ENCODE assay signal across 10 cellular contexts in genomic region chr15:60568301-60568742, GRCh38.
DNase-seq lines count a peak whose midpoint lies in the region; ATAC-seq and TF ChIP-seq lines count a peak whose summit lies in the region.
"Had no signal": no experiment of that assay in that cellular context is flagged by ENCODE, and none has a peak within 500 bp of the region (broad histone marks: within the 10 kb centered on the region; RNA-seq: fewer than 3 reads in every experiment).

No MANE protein-coding gene starts in this region.

- no peaks in the 10 kb centered on the region for H3K9me3 Mint-ChIP-seq in natural killer cell
- H3K9me3 Mint-ChIP-seq: type B pancreatic cell had no signal

- peak overlapping the region; percentile 78 to 88 for H3K27ac Mint-ChIP-seq in natural killer cell
- H3K27ac Mint-ChIP-seq: type B pancreatic cell had no signal

- H3K27me3 ChIP-seq in Karpas-422 (ENCODE audit: low read length), result no peaks in the 10 kb centered on the region
- H3K27me3 ChIP-seq in brain microvascular endothelial cell (replicated peaks), result no peaks in the 10 kb centered on the region

- H3K36me3 ChIP-seq in Karpas-422 (ENCODE audit: insufficient read depth, low read length), result no peaks in the 10 kb centered on the region
- H3K36me3 ChIP-seq in brain microvascular endothelial cell (replicated peaks), result no peaks in the 10 kb centered on the region

- in situ Hi-C loops in brain microvascular endothelial cell (cut with HindIII; ENCODE audit: low pct_ligation_motif_present, low sequenced_read_pairs), result no loop called here

- peak overlapping the region; percentile 23 for H3K9ac ChIP-seq in Karpas-422 (ENCODE audit: low read length)
- H3K9ac ChIP-seq: parathyroid adenoma had no signal

- DNase-seq in Karpas-422, result peak; percentile 84
- no peak for DNase-seq in natural killer cell
- DNase-seq in NCI-H2081 treated with DMSO at 0.1 percent for 48 hours (lab: John Stamatoyannopoulos, UW), result no peak
- DNase-seq in RWPE1 (ENCODE audit: low spot score), result no peak
- DNase-seq in brain microvascular endothelial cell, result no peak

- H3K36me3 Mint-ChIP-seq in natural killer cell, result no peaks in the 10 kb centered on the region
- H3K36me3 Mint-ChIP-seq: type B pancreatic cell had no signal

- intact Hi-C loops in natural killer cell (cut with micrococcal nuclease), result loop anchor here (1.0 to 2.0 kb wide), 2 partner anchors 16 kb away; no protein-coding TSS in a partner anchor

- H3K9me2 ChIP-seq in Karpas-422 (replicated peaks; ENCODE audit: insufficient read depth, low read length), result no peaks in the 10 kb centered on the region

- CTCF ChIA-PET in RWPE1 (lab: Yijun Ruan, JAX), result no interaction called here

- H3K4me1 ChIP-seq in Karpas-422 (ENCODE audit: low read length), result peaks cover 30% of the 10 kb centered on the region

- H3K27me3 Mint-ChIP-seq in natural killer cell (ENCODE audit: low read depth in 2 of 2), result no peaks in the 10 kb centered on the region
- H3K27me3 Mint-ChIP-seq: type B pancreatic cell had no signal

- POLR2A ChIA-PET in RWPE1 (lab: Yijun Ruan, JAX; ENCODE audit: low non-redundant PET), result no interaction called here

- peak overlapping the region; percentile 63 for H3K4me2 ChIP-seq in Karpas-422 (ENCODE audit: low read depth, low read length, poor library complexity, severe bottlenecking)

- ATAC-seq in GM18909 (IDR thresholded peaks at IDR 0.05; ENCODE audit: poor library complexity, unreplicated experiment) (peak; percentile 85), HG02571 (IDR thresholded peaks at IDR 0.05; ENCODE audit: unreplicated experiment) (peak; percentile 83), natural killer cell (peak in 2 of 3 donors; percentile 6 to 8)

- peak overlapping the region; percentile 33; the same call in 1 of the 2 replicates for H3K4me3 ChIP-seq in Karpas-422 (ENCODE audit: low read length)
- no peak overlapping the region for H3K4me3 ChIP-seq in brain microvascular endothelial cell (ENCODE audit: low read depth, low read length)

- no peaks in the 10 kb centered on the region for H3K79me2 ChIP-seq in Karpas-422 (ENCODE audit: low read length)

- no peak overlapping the region; the same call in 1 of the 2 replicates for H2AFZ ChIP-seq in Karpas-422 (ENCODE audit: low read length)
- H2AFZ ChIP-seq: parathyroid adenoma had no signal

- no peaks in the 10 kb centered on the region for H3K9me3 ChIP-seq in Karpas-422 (ENCODE audit: low read length)

- peaks cover 91 to 92% of the 10 kb centered on the region in 2 donors for H3K4me1 Mint-ChIP-seq in natural killer cell

- no peak for TF ChIP-seq CTCF in natural killer cell (IDR thresholded peaks at IDR 0.05)
- TF ChIP-seq CTCF in RWPE1 (conservative IDR thresholded peaks at IDR 0.05; ENCODE audit: low read depth), result no peak
- TF ChIP-seq CTCF in brain microvascular endothelial cell (IDR thresholded peaks at IDR 0.05; ENCODE audit: low read depth, low read length, missing control alignments), result no peak

- H3K4me3 Mint-ChIP-seq in natural killer cell, result peak overlapping the region; percentile 77
- H3K4me3 Mint-ChIP-seq: type B pancreatic cell had no signal

- H3K27ac ChIP-seq in Karpas-422 (ENCODE audit: low read length), result no peak overlapping the region
- H3K27ac ChIP-seq in RWPE1, result no peak overlapping the region
- no peak overlapping the region for H3K27ac ChIP-seq in brain microvascular endothelial cell
- H3K27ac ChIP-seq: epithelial cell of prostate, parathyroid adenoma had no signal

- no peaks in the 10 kb centered on the region for H4K20me1 ChIP-seq in Karpas-422 (ENCODE audit: insufficient read depth, low read depth, low read length)

Comparison
In these comparisons a context has a peak if more than half of its experiments do, and no peak if none do; other contexts are left out.
1. ATAC-seq: peak in every context shown above with its lines; median percentile 85 in GM18909; 83 in HG02571; 7 in natural killer cell.